9 cellular contexts compared by ENCODE assay signal in the genomic region with DNA sequence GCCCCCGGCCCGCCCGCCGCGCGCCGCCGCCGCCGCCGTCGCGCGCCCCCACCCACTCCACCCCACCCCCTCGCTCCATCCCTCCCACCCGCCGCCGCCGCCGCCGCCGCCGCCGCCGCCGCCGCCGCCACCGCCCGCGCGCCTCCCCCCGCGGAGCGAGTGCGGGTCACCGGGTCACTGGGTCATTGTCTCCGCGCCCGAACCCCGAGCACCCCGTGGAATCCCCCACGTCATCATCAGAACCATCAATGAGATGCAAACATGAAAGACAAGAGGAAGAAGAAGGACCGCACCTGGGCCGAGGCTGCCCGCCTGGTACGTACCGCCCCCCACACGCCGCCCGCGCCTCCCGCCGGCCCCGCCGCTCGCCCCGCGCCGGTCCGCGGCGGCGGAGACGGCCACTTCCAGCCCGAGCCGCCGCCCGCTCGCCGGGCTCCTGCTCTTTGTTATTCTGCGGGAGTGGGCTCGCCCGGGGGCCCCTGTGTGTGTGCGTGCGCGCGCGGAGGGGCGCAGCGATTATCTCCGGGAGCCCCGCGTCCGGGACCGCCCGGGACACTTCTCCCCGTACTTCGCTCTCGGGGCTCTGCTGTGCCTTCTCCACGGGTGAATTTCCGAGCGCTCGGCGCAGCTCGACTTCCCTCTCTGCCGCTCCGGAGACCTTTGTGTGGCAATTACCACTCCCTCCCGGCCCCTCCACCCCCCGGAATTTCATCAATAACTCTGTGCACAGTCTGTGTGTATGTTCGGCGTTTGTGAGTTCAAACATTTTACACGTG. TPM values are rescaled to one million over a fixed set of nuclear protein-coding genes. Genes with fewer than 3 reads are reported as not detected.
A peak's percentile ranks its signal among the peaks of the same experiment; 100 is the strongest.
DNase-seq lines count a peak whose midpoint lies in the region; ATAC-seq and TF ChIP-seq lines count a peak whose summit lies in the region.
"Had no signal": no experiment of that assay in that cellular context is flagged by ENCODE, and none has a peak within 500 bp of the region (broad histone marks: within the 10 kb centered on the region; RNA-seq: fewer than 3 reads in every experiment).

No MANE protein-coding gene starts in this region.

- TF ChIP-seq CTCF in GM13977 (IDR thresholded peaks at IDR 0.05; ENCODE audit: extremely low read depth, insufficient read depth, missing control alignments) (no peak), foreskin keratinocyte (conservative IDR thresholded peaks at IDR 0.05) (no peak)

- no peaks in the 10 kb centered on the region for H3K36me3 ChIP-seq in neuronal stem cell (replicated peaks in 1 of 2; ENCODE audit: control insufficient read depth in 2 of 2, insufficient read depth in 2 of 2, low read length in 2 of 2)

- peak overlapping the region; percentile 84 for H2BK15ac ChIP-seq in neuronal stem cell (ENCODE audit: low read length)

- peak overlapping the region; percentile 54 for H3K4ac ChIP-seq in neuronal stem cell (ENCODE audit: low read length)

- peak overlapping the region; percentile 69 for H3K4me2 ChIP-seq in neuronal stem cell (ENCODE audit: insufficient read depth, low read length, poor library complexity, severe bottlenecking)

- H3K4me3 ChIP-seq in neuronal stem cell (ENCODE audit: low read length in 2 of 2) = peak overlapping the region; percentile 84 to 86

- H4K8ac ChIP-seq in neuronal stem cell (ENCODE audit: low read depth, low read length) = no peak overlapping the region

- H3K4me1 ChIP-seq in foreskin keratinocyte (no peaks in the 10 kb centered on the region), neuronal stem cell (ENCODE audit: control insufficient read depth in 2 of 2, insufficient read depth in 1 of 2, low read depth in 1 of 2, low read length in 2 of 2) (peaks cover 9 to 25% of the 10 kb centered on the region in 2 donors)

- peak overlapping the region; percentile 84 for H3K18ac ChIP-seq in neuronal stem cell (ENCODE audit: low read length)

- peaks cover 4% of the 10 kb centered on the region for H3K79me1 ChIP-seq in neuronal stem cell (ENCODE audit: low read depth, low read length)

- H2BK5ac ChIP-seq in neuronal stem cell (ENCODE audit: low read length) = no peak overlapping the region

- peak overlapping the region; percentile 56 for H3K14ac ChIP-seq in neuronal stem cell (ENCODE audit: low read length)

- H4K91ac ChIP-seq in neuronal stem cell (ENCODE audit: low read depth, low read length, poor library complexity) = peak overlapping the region; percentile 87

- H2AFZ ChIP-seq in neuronal stem cell (ENCODE audit: low read length) = peak overlapping the region; percentile 88

- H3K9me3 ChIP-seq in neuronal stem cell (replicated peaks in 1 of 2; ENCODE audit: control insufficient read depth in 2 of 2, insufficient read depth in 1 of 2, low read depth in 1 of 2, low read length in 2 of 2) = no peaks in the 10 kb centered on the region

- no CpG with 5 or more reads among the region's 103 CpGs for WGBS in neuronal stem cell (ENCODE audit: extremely low coverage in 2 of 2, insufficient read length in 2 of 2, insufficient replicate concordance in 1 of 2), 2 donors

- H2AK5ac ChIP-seq in neuronal stem cell (ENCODE audit: low read depth, low read length) = peak overlapping the region; percentile 35

- in situ Hi-C loops in GM13977 (cut with MboI; ENCODE audit: low pct_unique_long_range_greater_than_20kb, low sequenced_read_pairs, unreplicated experiment) = no loop called here

- H3K27me3 ChIP-seq in foreskin keratinocyte (peaks cover 70% of the 10 kb centered on the region), neuronal stem cell (ENCODE audit: control insufficient read depth in 3 of 3, insufficient read depth in 3 of 3, low read depth in 1 of 3, low read length in 3 of 3) (no peaks in the 10 kb centered on the region)

- DNase-seq in GM13977 (ENCODE audit: low spot score) = peak; percentile 62
- DNase-seq in RPMI8226 = peak; percentile 53
- no peak for DNase-seq in foreskin keratinocyte
- peak; percentile 51 for DNase-seq in neuronal stem cell (ENCODE audit: low spot score)
- no peak for DNase-seq in NCI-H1694 (lab: John Stamatoyannopoulos, UW)

- peak overlapping the region; percentile 6 for H2BK120ac ChIP-seq in neuronal stem cell (ENCODE audit: low read depth, low read length)

- peak; percentile 50 for ATAC-seq in foreskin keratinocyte
- ATAC-seq in activated CD4-positive, CD25-positive, alpha-beta regulatory T cell treated with anti-CD3 and anti-CD28 coated beads, Interleukin-2, amount 50 U/mL, for 24 hours = no peak
- no peak for ATAC-seq in HG03095 (IDR thresholded peaks at IDR 0.05; ENCODE audit: unreplicated experiment)
- no peak for ATAC-seq in GM21367 (IDR thresholded peaks at IDR 0.05; ENCODE audit: unreplicated experiment)

- H2BK12ac ChIP-seq in neuronal stem cell (ENCODE audit: low read length) = peak overlapping the region; percentile 67

- H3K27ac ChIP-seq in foreskin keratinocyte (no peak overlapping the region), neuronal stem cell (replicated peaks; ENCODE audit: low read length) (peak overlapping the region; percentile 8)
- H3K27ac ChIP-seq: epithelial cell of prostate had no signal

- H3K23ac ChIP-seq in neuronal stem cell (ENCODE audit: low read depth, low read length, poor library complexity) = no peak overlapping the region

- H3K9ac ChIP-seq in neuronal stem cell (ENCODE audit: low read depth, low read length, poor library complexity) = peak overlapping the region; percentile 81

RNA-seq across cellular contexts. Expression of gene ASXL3, which starts 0.5 kb away (rescaled TPM):
- not detected in 2 replicates for total RNA-seq in foreskin keratinocyte
- polyA plus RNA-seq in foreskin keratinocyte = not detected in 2 replicates
- 2.1 TPM for polyA plus RNA-seq in neuronal stem cell (2013, experiment 1 of 2)
- 2.2 TPM for polyA plus RNA-seq in neuronal stem cell (2013, experiment 2 of 2)

Comparison
In these comparisons a context has a peak if more than half of its experiments do, and no peak if none do; other contexts are left out.
1. DNase-seq: peak in GM13977 (single experiment), RPMI8226 (single experiment) and neuronal stem cell (single experiment); none in foreskin keratinocyte (0 of 2) and NCI-H1694 (single experiment).